1 cellular context compared by ENCODE assay signal in the genomic region with DNA sequence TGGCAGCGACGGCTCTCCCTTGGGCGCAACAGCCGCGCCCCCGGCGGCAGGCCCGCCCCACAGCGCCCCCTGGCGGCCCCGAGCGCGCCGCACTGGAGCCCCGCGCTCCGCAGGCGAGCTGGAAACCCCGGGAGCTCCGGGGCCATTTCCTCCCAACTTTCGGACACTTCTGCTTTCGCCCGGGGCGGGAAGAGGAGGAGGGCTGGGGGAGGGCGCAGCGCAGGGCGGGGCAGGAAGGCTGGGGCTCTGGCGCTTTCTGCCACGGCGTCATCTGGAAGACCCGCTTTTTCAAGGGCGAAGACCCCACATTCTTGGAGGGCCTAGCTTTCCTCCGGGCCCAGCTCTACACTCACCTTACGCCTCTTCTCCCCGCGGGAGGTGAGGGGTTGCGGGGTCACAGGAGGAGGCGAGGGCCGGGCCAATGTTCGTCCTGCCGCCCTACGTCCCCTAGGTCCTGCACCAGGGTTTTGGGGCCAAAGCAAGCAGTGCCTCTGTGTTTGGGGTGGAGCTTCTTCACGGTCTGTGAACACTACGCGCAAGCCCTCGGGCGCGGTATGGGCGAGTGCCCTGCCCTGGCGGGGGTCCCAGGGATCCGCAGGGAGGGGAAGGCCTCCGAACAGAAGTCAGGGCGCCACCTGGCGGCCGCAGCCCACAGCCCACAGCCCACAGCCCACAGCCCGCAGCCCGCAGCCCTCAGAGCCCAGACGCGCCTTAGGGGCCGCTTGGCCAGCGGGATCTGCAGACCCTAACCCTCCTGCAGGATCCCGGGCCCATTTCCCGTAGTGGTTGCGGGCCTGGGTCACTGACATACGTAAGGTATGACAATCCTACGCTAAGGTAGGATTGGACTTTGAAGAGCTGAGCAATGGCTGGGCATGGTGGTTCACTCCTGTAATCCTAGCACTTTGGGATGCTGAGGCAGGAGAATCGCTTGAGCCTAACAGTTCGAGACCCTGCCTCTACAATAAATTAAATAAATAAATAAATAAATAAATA.
TF ChIP-seq lines count a peak whose summit lies in the region.

No MANE protein-coding gene starts in this region.

TF ChIP-seq in HepG2, 621 proteins besides CTCF, POLR2A, EP300 and RAD21 (continued from another document and continues in another):
- TF ChIP-seq, protein P1, sequence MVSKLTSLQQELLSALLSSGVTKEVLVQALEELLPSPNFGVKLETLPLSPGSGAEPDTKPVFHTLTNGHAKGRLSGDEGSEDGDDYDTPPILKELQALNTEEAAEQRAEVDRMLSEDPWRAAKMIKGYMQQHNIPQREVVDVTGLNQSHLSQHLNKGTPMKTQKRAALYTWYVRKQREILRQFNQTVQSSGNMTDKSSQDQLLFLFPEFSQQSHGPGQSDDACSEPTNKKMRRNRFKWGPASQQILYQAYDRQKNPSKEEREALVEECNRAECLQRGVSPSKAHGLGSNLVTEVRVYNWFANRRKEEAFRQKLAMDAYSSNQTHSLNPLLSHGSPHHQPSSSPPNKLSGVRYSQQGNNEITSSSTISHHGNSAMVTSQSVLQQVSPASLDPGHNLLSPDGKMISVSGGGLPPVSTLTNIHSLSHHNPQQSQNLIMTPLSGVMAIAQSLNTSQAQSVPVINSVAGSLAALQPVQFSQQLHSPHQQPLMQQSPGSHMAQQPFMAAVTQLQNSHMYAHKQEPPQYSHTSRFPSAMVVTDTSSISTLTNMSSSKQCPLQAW (CRISPR knock-in tag; IDR thresholded peaks at IDR 0.05), result peak; percentile 92
- TF ChIP-seq ZFP37 (CRISPR knock-in tag; IDR thresholded peaks at IDR 0.05; ENCODE audit: borderline replicate concordance) (0 out of 2 replicates have a peak, but pooled peaks have one; percentile 57), ZNF746 (CRISPR knock-in tag; IDR thresholded peaks at IDR 0.05) (peak; percentile 36; the same call in 1 of the 2 replicates), MEF2D (CRISPR knock-in tag; IDR thresholded peaks at IDR 0.05) (peak; percentile 41; the same call in 1 of the 2 replicates), ZNF101 (CRISPR knock-in tag; IDR thresholded peaks at IDR 0.05; ENCODE audit: borderline replicate concordance, low read depth) (no peak), KDM3A (CRISPR knock-in tag; IDR thresholded peaks at IDR 0.05; ENCODE audit: low read depth) (no peak), MEIS2 (CRISPR knock-in tag; IDR thresholded peaks at IDR 0.05) (no peak; the same call in 1 of the 2 replicates), MAF1 (CRISPR knock-in tag; IDR thresholded peaks at IDR 0.05; ENCODE audit: borderline replicate concordance) (no peak), IRX3 (CRISPR knock-in tag; IDR thresholded peaks at IDR 0.05; ENCODE audit: borderline replicate concordance, low read depth) (no peak), FOXP1 (IDR thresholded peaks at IDR 0.05) (no peak), FOXP1 (CRISPR knock-in tag; IDR thresholded peaks at IDR 0.05) (no peak), ZSCAN21 (CRISPR knock-in tag; IDR thresholded peaks at IDR 0.05; ENCODE audit: borderline replicate concordance) (peak; percentile 5; the same call in 1 of the 2 replicates), ZMYM4 (CRISPR knock-in tag; IDR thresholded peaks at IDR 0.05) (peak; percentile 72), ZBTB1 (CRISPR knock-in tag; IDR thresholded peaks at IDR 0.05; ENCODE audit: borderline replicate concordance) (no peak), HIVEP1 (CRISPR knock-in tag; IDR thresholded peaks at IDR 0.05) (0 out of 2 replicates have a peak, but pooled peaks have one; percentile 12), SALL1 (CRISPR knock-in tag; IDR thresholded peaks at IDR 0.05) (peak; percentile 72), RNF2 (conservative IDR thresholded peaks at IDR 0.05; ENCODE audit: low read depth) (no peak), RFX5 (IDR thresholded peaks at IDR 0.05; ENCODE audit: low read depth, low read length) (0 out of 2 replicates have a peak, but pooled peaks have one; percentile 6), ZBTB21 (CRISPR knock-in tag; IDR thresholded peaks at IDR 0.05) (no peak), ZNF7 (CRISPR knock-in tag; IDR thresholded peaks at IDR 0.05) (no peak), SMAD1 (CRISPR knock-in tag; IDR thresholded peaks at IDR 0.05; ENCODE audit: borderline replicate concordance, low read depth) (no peak), ZNF773 (CRISPR knock-in tag; IDR thresholded peaks at IDR 0.05; ENCODE audit: borderline replicate concordance) (no peak), ZNF121 (CRISPR knock-in tag; IDR thresholded peaks at IDR 0.05) (no peak)
- TF ChIP-seq, protein P2, sequence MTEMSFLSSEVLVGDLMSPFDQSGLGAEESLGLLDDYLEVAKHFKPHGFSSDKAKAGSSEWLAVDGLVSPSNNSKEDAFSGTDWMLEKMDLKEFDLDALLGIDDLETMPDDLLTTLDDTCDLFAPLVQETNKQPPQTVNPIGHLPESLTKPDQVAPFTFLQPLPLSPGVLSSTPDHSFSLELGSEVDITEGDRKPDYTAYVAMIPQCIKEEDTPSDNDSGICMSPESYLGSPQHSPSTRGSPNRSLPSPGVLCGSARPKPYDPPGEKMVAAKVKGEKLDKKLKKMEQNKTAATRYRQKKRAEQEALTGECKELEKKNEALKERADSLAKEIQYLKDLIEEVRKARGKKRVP (CRISPR knock-in tag; IDR thresholded peaks at IDR 0.05), result 0 out of 4 replicates have a peak, but pooled peaks of 1 of the 2 experiments have one; percentile 7
- TF ChIP-seq, protein P3, sequence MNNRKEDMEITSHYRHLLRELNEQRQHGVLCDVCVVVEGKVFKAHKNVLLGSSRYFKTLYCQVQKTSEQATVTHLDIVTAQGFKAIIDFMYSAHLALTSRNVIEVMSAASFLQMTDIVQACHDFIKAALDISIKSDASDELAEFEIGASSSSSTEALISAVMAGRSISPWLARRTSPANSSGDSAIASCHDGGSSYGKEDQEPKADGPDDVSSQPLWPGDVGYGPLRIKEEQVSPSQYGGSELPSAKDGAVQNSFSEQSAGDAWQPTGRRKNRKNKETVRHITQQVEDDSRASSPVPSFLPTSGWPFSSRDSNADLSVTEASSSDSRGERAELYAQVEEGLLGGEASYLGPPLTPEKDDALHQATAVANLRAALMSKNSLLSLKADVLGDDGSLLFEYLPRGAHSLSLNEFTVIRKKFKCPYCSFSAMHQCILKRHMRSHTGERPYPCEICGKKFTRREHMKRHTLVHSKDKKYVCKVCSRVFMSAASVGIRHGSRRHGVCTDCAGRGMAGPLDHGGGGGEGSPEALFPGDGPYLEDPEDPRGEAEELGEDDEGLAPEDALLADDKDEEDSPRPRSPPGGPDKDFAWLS (CRISPR knock-in tag; IDR thresholded peaks at IDR 0.05; ENCODE audit: borderline replicate concordance), result no peak
- TF ChIP-seq, protein P4, sequence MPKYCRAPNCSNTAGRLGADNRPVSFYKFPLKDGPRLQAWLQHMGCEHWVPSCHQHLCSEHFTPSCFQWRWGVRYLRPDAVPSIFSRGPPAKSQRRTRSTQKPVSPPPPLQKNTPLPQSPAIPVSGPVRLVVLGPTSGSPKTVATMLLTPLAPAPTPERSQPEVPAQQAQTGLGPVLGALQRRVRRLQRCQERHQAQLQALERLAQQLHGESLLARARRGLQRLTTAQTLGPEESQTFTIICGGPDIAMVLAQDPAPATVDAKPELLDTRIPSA (CRISPR knock-in tag; IDR thresholded peaks at IDR 0.05; ENCODE audit: borderline replicate concordance), result 0 out of 2 replicates have a peak, but pooled peaks have one; percentile 84
- TF ChIP-seq, protein P5, sequence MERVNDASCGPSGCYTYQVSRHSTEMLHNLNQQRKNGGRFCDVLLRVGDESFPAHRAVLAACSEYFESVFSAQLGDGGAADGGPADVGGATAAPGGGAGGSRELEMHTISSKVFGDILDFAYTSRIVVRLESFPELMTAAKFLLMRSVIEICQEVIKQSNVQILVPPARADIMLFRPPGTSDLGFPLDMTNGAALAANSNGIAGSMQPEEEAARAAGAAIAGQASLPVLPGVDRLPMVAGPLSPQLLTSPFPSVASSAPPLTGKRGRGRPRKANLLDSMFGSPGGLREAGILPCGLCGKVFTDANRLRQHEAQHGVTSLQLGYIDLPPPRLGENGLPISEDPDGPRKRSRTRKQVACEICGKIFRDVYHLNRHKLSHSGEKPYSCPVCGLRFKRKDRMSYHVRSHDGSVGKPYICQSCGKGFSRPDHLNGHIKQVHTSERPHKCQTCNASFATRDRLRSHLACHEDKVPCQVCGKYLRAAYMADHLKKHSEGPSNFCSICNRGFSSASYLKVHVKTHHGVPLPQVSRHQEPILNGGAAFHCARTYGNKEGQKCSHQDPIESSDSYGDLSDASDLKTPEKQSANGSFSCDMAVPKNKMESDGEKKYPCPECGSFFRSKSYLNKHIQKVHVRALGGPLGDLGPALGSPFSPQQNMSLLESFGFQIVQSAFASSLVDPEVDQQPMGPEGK (CRISPR knock-in tag; IDR thresholded peaks at IDR 0.05), result peak; percentile 76
- TF ChIP-seq, protein P6, sequence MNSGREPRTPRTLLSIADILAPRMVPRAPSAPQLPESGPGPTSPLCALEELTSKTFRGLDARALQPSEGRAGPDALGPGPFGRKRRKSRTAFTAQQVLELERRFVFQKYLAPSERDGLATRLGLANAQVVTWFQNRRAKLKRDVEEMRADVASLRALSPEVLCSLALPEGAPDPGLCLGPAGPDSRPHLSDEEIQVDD (CRISPR knock-in tag; IDR thresholded peaks at IDR 0.05; ENCODE audit: borderline replicate concordance), result 0 out of 2 replicates have a peak, but pooled peaks have one; percentile 71
- TF ChIP-seq, protein P7, sequence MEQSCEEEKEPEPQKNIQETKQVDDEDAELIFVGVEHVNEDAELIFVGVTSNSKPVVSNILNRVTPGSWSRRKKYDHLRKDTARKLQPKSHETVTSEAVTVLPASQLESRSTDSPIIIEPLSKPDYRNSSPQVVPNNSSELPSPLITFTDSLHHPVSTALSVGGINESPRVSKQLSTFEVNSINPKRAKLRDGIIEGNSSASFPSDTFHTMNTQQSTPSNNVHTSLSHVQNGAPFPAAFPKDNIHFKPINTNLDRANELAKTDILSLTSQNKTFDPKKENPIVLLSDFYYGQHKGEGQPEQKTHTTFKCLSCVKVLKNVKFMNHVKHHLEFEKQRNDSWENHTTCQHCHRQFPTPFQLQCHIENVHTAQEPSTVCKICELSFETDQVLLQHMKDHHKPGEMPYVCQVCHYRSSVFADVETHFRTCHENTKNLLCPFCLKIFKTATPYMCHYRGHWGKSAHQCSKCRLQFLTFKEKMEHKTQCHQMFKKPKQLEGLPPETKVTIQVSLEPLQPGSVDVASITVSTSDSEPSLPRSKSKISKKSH (CRISPR knock-in tag; IDR thresholded peaks at IDR 0.05; ENCODE audit: borderline replicate concordance), result peak; percentile 70
- TF ChIP-seq, protein P8, sequence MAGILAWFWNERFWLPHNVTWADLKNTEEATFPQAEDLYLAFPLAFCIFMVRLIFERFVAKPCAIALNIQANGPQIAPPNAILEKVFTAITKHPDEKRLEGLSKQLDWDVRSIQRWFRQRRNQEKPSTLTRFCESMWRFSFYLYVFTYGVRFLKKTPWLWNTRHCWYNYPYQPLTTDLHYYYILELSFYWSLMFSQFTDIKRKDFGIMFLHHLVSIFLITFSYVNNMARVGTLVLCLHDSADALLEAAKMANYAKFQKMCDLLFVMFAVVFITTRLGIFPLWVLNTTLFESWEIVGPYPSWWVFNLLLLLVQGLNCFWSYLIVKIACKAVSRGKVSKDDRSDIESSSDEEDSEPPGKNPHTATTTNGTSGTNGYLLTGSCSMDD (CRISPR knock-in tag; IDR thresholded peaks at IDR 0.05), result 0 out of 2 replicates have a peak, but pooled peaks have one; percentile 9
- TF ChIP-seq, protein P9, sequence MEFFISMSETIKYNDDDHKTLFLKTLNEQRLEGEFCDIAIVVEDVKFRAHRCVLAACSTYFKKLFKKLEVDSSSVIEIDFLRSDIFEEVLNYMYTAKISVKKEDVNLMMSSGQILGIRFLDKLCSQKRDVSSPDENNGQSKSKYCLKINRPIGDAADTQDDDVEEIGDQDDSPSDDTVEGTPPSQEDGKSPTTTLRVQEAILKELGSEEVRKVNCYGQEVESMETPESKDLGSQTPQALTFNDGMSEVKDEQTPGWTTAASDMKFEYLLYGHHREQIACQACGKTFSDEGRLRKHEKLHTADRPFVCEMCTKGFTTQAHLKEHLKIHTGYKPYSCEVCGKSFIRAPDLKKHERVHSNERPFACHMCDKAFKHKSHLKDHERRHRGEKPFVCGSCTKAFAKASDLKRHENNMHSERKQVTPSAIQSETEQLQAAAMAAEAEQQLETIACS (CRISPR knock-in tag; IDR thresholded peaks at IDR 0.05), result no peak
- TF ChIP-seq, protein P10, sequence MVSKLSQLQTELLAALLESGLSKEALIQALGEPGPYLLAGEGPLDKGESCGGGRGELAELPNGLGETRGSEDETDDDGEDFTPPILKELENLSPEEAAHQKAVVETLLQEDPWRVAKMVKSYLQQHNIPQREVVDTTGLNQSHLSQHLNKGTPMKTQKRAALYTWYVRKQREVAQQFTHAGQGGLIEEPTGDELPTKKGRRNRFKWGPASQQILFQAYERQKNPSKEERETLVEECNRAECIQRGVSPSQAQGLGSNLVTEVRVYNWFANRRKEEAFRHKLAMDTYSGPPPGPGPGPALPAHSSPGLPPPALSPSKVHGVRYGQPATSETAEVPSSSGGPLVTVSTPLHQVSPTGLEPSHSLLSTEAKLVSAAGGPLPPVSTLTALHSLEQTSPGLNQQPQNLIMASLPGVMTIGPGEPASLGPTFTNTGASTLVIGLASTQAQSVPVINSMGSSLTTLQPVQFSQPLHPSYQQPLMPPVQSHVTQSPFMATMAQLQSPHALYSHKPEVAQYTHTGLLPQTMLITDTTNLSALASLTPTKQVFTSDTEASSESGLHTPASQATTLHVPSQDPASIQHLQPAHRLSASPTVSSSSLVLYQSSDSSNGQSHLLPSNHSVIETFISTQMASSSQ (IDR thresholded peaks at IDR 0.05; ENCODE audit: low read depth), result no peak
- TF ChIP-seq, protein P10 (CRISPR knock-in tag; IDR thresholded peaks at IDR 0.05; ENCODE audit: borderline replicate concordance), result peak; percentile 48; the same call in 1 of the 2 replicates
- TF ChIP-seq, protein P11, sequence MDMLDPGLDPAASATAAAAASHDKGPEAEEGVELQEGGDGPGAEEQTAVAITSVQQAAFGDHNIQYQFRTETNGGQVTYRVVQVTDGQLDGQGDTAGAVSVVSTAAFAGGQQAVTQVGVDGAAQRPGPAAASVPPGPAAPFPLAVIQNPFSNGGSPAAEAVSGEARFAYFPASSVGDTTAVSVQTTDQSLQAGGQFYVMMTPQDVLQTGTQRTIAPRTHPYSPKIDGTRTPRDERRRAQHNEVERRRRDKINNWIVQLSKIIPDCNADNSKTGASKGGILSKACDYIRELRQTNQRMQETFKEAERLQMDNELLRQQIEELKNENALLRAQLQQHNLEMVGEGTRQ (IDR thresholded peaks at IDR 0.05; ENCODE audit: low read depth, low read length), result no peak
- TF ChIP-seq, protein P11 (CRISPR knock-in tag; IDR thresholded peaks at IDR 0.05; ENCODE audit: borderline replicate concordance), result no peak; the same call in 1 of the 2 replicates
